Comparison of ENCODE assay signal across 1 cellular context in the genomic region with DNA sequence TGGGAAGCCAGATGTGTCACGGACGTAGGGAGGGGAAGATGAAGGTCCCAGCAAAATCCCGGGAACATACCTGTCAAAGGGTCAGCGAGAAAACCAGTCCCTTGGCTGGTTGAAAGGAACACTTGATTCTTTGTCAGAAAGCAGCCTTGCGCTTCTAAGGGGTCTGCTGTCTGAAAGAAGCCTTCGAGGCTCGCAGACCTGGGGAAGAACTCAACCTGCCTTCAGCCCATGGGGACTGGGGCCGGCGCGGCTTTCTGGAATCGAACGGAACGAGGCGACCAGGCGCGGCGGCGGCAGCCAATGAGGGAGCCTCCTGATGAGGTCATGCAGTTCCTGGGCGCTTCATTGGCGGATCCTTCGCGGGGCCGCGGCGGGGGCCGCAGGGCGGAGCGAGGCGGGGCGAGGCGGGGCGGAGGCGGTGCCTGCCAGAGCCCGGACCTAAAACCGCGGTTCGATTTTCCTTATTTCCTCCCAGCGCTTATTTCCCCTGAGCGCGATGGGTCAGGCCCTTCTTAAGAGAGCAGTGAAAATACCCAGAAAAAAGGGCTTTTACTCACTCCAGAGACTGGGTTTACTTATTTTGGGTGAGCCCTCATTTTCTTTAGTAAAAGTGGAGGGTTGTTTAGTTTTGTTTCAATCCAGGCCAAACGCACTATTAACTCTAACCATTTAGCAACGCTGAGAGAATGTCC.
TF ChIP-seq lines count a peak whose summit lies in the region.

No MANE protein-coding gene starts in this region.

TF ChIP-seq in HepG2, 621 proteins besides CTCF, POLR2A, EP300 and RAD21 (continued from another document and continues in another):
- TF ChIP-seq, protein P1, sequence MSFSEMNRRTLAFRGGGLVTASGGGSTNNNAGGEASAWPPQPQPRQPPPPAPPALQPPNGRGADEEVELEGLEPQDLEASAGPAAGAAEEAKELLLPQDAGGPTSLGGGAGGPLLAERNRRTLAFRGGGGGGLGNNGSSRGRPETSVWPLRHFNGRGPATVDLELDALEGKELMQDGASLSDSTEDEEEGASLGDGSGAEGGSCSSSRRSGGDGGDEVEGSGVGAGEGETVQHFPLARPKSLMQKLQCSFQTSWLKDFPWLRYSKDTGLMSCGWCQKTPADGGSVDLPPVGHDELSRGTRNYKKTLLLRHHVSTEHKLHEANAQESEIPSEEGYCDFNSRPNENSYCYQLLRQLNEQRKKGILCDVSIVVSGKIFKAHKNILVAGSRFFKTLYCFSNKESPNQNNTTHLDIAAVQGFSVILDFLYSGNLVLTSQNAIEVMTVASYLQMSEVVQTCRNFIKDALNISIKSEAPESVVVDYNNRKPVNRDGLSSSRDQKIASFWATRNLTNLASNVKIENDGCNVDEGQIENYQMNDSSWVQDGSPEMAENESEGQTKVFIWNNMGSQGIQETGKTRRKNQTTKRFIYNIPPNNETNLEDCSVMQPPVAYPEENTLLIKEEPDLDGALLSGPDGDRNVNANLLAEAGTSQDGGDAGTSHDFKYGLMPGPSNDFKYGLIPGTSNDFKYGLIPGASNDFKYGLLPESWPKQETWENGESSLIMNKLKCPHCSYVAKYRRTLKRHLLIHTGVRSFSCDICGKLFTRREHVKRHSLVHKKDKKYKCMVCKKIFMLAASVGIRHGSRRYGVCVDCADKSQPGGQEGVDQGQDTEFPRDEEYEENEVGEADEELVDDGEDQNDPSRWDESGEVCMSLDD (CRISPR knock-in tag; IDR thresholded peaks at IDR 0.05; ENCODE audit: borderline replicate concordance): no peak
- no peak for TF ChIP-seq ZBTB7B (CRISPR knock-in tag; IDR thresholded peaks at IDR 0.05)
- peak; percentile 26; the same call in 1 of the 2 replicates for TF ChIP-seq ZNF331 (CRISPR knock-in tag; IDR thresholded peaks at IDR 0.05)
- TF ChIP-seq, protein P2, sequence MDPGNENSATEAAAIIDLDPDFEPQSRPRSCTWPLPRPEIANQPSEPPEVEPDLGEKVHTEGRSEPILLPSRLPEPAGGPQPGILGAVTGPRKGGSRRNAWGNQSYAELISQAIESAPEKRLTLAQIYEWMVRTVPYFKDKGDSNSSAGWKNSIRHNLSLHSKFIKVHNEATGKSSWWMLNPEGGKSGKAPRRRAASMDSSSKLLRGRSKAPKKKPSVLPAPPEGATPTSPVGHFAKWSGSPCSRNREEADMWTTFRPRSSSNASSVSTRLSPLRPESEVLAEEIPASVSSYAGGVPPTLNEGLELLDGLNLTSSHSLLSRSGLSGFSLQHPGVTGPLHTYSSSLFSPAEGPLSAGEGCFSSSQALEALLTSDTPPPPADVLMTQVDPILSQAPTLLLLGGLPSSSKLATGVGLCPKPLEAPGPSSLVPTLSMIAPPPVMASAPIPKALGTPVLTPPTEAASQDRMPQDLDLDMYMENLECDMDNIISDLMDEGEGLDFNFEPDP (CRISPR knock-in tag; conservative IDR thresholded peaks at IDR 0.05): no peak
- TF ChIP-seq PRMT3 (CRISPR knock-in tag; IDR thresholded peaks at IDR 0.05; ENCODE audit: borderline replicate concordance, low read depth): no peak
- TF ChIP-seq, protein P3, sequence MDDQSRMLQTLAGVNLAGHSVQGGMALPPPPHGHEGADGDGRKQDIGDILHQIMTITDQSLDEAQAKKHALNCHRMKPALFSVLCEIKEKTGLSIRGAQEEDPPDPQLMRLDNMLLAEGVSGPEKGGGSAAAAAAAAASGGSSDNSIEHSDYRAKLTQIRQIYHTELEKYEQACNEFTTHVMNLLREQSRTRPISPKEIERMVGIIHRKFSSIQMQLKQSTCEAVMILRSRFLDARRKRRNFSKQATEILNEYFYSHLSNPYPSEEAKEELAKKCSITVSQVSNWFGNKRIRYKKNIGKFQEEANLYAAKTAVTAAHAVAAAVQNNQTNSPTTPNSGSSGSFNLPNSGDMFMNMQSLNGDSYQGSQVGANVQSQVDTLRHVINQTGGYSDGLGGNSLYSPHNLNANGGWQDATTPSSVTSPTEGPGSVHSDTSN (CRISPR knock-in tag; IDR thresholded peaks at IDR 0.05; ENCODE audit: borderline replicate concordance): no peak
- TF ChIP-seq ZNF367 (CRISPR knock-in tag; IDR thresholded peaks at IDR 0.05; ENCODE audit: borderline replicate concordance): no peak
- 0 out of 2 replicates have a peak, but pooled peaks have one; percentile 65 for TF ChIP-seq ZNF354B (CRISPR knock-in tag; IDR thresholded peaks at IDR 0.05)
- no peak for TF ChIP-seq SRF (IDR thresholded peaks at IDR 0.05; ENCODE audit: low read depth, low read length)
- no peak for TF ChIP-seq NKX3-1 (CRISPR knock-in tag; IDR thresholded peaks at IDR 0.05)
- TF ChIP-seq, protein P4, sequence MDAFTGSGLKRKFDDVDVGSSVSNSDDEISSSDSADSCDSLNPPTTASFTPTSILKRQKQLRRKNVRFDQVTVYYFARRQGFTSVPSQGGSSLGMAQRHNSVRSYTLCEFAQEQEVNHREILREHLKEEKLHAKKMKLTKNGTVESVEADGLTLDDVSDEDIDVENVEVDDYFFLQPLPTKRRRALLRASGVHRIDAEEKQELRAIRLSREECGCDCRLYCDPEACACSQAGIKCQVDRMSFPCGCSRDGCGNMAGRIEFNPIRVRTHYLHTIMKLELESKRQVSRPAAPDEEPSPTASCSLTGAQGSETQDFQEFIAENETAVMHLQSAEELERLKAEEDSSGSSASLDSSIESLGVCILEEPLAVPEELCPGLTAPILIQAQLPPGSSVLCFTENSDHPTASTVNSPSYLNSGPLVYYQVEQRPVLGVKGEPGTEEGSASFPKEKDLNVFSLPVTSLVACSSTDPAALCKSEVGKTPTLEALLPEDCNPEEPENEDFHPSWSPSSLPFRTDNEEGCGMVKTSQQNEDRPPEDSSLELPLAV (CRISPR knock-in tag; conservative IDR thresholded peaks at IDR 0.05; ENCODE audit: low read depth): no peak
- TF ChIP-seq, protein P5, sequence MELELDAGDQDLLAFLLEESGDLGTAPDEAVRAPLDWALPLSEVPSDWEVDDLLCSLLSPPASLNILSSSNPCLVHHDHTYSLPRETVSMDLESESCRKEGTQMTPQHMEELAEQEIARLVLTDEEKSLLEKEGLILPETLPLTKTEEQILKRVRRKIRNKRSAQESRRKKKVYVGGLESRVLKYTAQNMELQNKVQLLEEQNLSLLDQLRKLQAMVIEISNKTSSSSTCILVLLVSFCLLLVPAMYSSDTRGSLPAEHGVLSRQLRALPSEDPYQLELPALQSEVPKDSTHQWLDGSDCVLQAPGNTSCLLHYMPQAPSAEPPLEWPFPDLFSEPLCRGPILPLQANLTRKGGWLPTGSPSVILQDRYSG (CRISPR knock-in tag; IDR thresholded peaks at IDR 0.05): no peak
- TF ChIP-seq TEAD3 (CRISPR knock-in tag; optimal IDR thresholded peaks at IDR 0.05; ENCODE audit: borderline replicate concordance): no peak
- TF ChIP-seq, protein P6, sequence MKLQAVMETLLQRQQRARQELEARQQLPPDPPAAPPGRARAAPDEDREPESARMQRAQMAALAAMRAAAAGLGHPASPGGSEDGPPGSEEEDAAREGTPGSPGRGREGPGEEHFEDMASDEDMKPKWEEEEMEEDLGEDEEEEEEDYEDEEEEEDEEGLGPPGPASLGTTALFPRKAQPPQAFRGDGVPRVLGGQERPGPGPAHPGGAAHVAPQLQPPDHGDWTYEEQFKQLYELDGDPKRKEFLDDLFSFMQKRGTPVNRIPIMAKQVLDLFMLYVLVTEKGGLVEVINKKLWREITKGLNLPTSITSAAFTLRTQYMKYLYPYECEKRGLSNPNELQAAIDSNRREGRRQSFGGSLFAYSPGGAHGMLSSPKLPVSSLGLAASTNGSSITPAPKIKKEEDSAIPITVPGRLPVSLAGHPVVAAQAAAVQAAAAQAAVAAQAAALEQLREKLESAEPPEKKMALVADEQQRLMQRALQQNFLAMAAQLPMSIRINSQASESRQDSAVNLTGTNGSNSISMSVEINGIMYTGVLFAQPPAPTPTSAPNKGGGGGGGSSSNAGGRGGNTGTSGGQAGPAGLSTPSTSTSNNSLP (IDR thresholded peaks at IDR 0.05; ENCODE audit: low read depth, low read length): no peak
- no peak for TF ChIP-seq ZNF75D (CRISPR knock-in tag; IDR thresholded peaks at IDR 0.05; ENCODE audit: borderline replicate concordance)
- TF ChIP-seq ZNF850 (CRISPR knock-in tag; conservative IDR thresholded peaks at IDR 0.05): no peak
- TF ChIP-seq, protein P7, sequence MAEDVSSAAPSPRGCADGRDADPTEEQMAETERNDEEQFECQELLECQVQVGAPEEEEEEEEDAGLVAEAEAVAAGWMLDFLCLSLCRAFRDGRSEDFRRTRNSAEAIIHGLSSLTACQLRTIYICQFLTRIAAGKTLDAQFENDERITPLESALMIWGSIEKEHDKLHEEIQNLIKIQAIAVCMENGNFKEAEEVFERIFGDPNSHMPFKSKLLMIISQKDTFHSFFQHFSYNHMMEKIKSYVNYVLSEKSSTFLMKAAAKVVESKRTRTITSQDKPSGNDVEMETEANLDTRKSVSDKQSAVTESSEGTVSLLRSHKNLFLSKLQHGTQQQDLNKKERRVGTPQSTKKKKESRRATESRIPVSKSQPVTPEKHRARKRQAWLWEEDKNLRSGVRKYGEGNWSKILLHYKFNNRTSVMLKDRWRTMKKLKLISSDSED (CRISPR knock-in tag; IDR thresholded peaks at IDR 0.05): no peak
- no peak for TF ChIP-seq ZNF746 (CRISPR knock-in tag; IDR thresholded peaks at IDR 0.05)
- TF ChIP-seq HOXD1 (CRISPR knock-in tag; IDR thresholded peaks at IDR 0.05): no peak
- TF ChIP-seq NCOA5 (CRISPR knock-in tag; IDR thresholded peaks at IDR 0.05): no peak
- TF ChIP-seq, protein P8, sequence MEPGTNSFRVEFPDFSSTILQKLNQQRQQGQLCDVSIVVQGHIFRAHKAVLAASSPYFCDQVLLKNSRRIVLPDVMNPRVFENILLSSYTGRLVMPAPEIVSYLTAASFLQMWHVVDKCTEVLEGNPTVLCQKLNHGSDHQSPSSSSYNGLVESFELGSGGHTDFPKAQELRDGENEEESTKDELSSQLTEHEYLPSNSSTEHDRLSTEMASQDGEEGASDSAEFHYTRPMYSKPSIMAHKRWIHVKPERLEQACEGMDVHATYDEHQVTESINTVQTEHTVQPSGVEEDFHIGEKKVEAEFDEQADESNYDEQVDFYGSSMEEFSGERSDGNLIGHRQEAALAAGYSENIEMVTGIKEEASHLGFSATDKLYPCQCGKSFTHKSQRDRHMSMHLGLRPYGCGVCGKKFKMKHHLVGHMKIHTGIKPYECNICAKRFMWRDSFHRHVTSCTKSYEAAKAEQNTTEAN (CRISPR knock-in tag; conservative IDR thresholded peaks at IDR 0.05): no peak
- TF ChIP-seq, protein P9, sequence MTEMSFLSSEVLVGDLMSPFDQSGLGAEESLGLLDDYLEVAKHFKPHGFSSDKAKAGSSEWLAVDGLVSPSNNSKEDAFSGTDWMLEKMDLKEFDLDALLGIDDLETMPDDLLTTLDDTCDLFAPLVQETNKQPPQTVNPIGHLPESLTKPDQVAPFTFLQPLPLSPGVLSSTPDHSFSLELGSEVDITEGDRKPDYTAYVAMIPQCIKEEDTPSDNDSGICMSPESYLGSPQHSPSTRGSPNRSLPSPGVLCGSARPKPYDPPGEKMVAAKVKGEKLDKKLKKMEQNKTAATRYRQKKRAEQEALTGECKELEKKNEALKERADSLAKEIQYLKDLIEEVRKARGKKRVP (CRISPR knock-in tag; IDR thresholded peaks at IDR 0.05): no peak
- TF ChIP-seq ZNF350 (CRISPR knock-in tag; IDR thresholded peaks at IDR 0.05; ENCODE audit: borderline replicate concordance, low read depth): no peak
- TF ChIP-seq JUN (CRISPR knock-in tag; IDR thresholded peaks at IDR 0.05): peak; percentile 69; the same call in 1 of the 2 replicates
- no peak for TF ChIP-seq NFE2L2 (IDR thresholded peaks at IDR 0.05; ENCODE audit: low read length)
- no peak for TF ChIP-seq ZNF7 (CRISPR knock-in tag; IDR thresholded peaks at IDR 0.05)
- TF ChIP-seq, protein P10, sequence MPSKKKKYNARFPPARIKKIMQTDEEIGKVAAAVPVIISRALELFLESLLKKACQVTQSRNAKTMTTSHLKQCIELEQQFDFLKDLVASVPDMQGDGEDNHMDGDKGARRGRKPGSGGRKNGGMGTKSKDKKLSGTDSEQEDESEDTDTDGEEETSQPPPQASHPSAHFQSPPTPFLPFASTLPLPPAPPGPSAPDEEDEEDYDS (CRISPR knock-in tag; IDR thresholded peaks at IDR 0.05): no peak
- TF ChIP-seq, protein P11, sequence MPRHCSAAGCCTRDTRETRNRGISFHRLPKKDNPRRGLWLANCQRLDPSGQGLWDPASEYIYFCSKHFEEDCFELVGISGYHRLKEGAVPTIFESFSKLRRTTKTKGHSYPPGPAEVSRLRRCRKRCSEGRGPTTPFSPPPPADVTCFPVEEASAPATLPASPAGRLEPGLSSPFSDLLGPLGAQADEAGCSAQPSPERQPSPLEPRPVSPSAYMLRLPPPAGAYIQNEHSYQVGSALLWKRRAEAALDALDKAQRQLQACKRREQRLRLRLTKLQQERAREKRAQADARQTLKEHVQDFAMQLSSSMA (CRISPR knock-in tag; IDR thresholded peaks at IDR 0.05): no peak
- peak; percentile 52; the same call in 1 of the 2 replicates for TF ChIP-seq TARDBP (CRISPR knock-in tag; IDR thresholded peaks at IDR 0.05)
- no peak for TF ChIP-seq ZNF30 (CRISPR knock-in tag; IDR thresholded peaks at IDR 0.05)
- TF ChIP-seq GATA4 (IDR thresholded peaks at IDR 0.05; ENCODE audit: borderline replicate concordance, low read depth): no peak
- no peak for TF ChIP-seq KLF16 (CRISPR knock-in tag; IDR thresholded peaks at IDR 0.05)
- TF ChIP-seq NR2F6 (IDR thresholded peaks at IDR 0.05): no peak
- TF ChIP-seq NR2F6 (CRISPR knock-in tag; IDR thresholded peaks at IDR 0.05): no peak
- TF ChIP-seq, protein P12, sequence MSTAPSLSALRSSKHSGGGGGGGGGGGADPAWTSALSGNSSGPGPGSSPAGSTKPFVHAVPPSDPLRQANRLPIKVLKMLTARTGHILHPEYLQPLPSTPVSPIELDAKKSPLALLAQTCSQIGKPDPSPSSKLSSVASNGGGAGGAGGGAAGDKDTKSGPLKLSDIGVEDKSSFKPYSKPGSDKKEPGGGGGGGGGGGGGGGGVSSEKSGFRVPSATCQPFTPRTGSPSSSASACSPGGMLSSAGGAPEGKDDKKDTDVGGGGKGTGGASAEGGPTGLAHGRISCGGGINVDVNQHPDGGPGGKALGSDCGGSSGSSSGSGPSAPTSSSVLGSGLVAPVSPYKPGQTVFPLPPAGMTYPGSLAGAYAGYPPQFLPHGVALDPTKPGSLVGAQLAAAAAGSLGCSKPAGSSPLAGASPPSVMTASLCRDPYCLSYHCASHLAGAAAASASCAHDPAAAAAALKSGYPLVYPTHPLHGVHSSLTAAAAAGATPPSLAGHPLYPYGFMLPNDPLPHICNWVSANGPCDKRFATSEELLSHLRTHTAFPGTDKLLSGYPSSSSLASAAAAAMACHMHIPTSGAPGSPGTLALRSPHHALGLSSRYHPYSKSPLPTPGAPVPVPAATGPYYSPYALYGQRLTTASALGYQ (CRISPR knock-in tag; IDR thresholded peaks at IDR 0.05): no peak
- no peak for TF ChIP-seq HOXA7 (CRISPR knock-in tag; IDR thresholded peaks at IDR 0.05)
- TF ChIP-seq NAIF1 (CRISPR knock-in tag; IDR thresholded peaks at IDR 0.05; ENCODE audit: borderline replicate concordance): no peak
- TF ChIP-seq HDAC1 (CRISPR knock-in tag; IDR thresholded peaks at IDR 0.05): peak; percentile 67
